ENCODE assay signal across 35 cellular contexts in genomic region chr16:71966932-71967331, GRCh38. TPM values are rescaled to one million over a fixed set of nuclear protein-coding genes. Genes with fewer than 3 reads are reported as not detected.
"Had no signal": no experiment of that assay in that cellular context is flagged by ENCODE, and none has a peak within 500 bp of the region (broad histone marks: within the 10 kb centered on the region; RNA-seq: fewer than 3 reads in every experiment).

No MANE protein-coding gene starts in this region.

- H3K27ac ChIP-seq: ascending aorta, cardiac muscle cell, PC-9, RWPE1, VCaP had no signal

- H3K27me3 Mint-ChIP-seq: activated naive CD4-positive, alpha-beta T cell treated with anti-CD3 and anti-CD28 coated beads, Interleukin-2, amount 50 U/mL, for 24 hours; activated T-helper 17 cell treated with anti-CD3 and anti-CD28 coated beads, Interleukin-2, amount 50 U/mL, for 72 hours had no signal

- H3K4me1 Mint-ChIP-seq: activated CD4-positive, alpha-beta T cell treated with anti-CD3 and anti-CD28 coated beads, Interleukin-2, amount 10 ng/mL, durations not matched to agents 24 days and 14 days; activated T-helper 17 cell treated with anti-CD3 and anti-CD28 coated beads, Interleukin-2, amount 50 U/mL, for 72 hours had no signal

- H3K4me1 ChIP-seq: ascending aorta had no signal

- H3K27ac Mint-ChIP-seq: activated CD4-positive, alpha-beta T cell treated with anti-CD3 and anti-CD28 coated beads, Interleukin-2, amount 10 ng/mL, durations not matched to agents 24 days and 14 days; activated CD8-positive, alpha-beta T cell treated with anti-CD3 and anti-CD28 coated beads for 36 hours; activated naive CD8-positive, alpha-beta T cell treated with anti-CD3 and anti-CD28 coated beads, Interleukin-2, amount 10 ng/mL, durations not matched to agents 7 days and 5 days; activated T-cell treated with anti-CD3 and anti-CD28 coated beads, Interleukin-2, amount 50 U/mL, for 72 hours; activated T-helper 17 cell treated with anti-CD3 and anti-CD28 coated beads, Interleukin-2, amount 50 U/mL, for 72 hours; T-cell had no signal

- H3K27me3 ChIP-seq: ascending aorta, cardiac muscle cell had no signal

- H3K36me3 ChIP-seq: ascending aorta, cardiac muscle cell had no signal

- DNase-seq: activated CD4-positive, alpha-beta T cell treated with anti-CD3 and anti-CD28 coated beads, Interleukin-2, amount 10 ng/mL, durations not matched to agents 24 days and 14 days; activated CD4-positive, alpha-beta T cell treated with anti-CD3 and anti-CD28 coated beads, Interleukin-2, amount 50 U/mL, for 4 hours; activated CD4-positive, CD25-positive, alpha-beta regulatory T cell; activated CD8-positive, alpha-beta T cell treated with anti-CD3 and anti-CD28 coated beads for 36 hours; activated effector memory CD4-positive, alpha-beta T cell treated with anti-CD3 and anti-CD28 coated beads, Interleukin-2, amount 50 U/mL, for 16 hours; activated naive CD4-positive, alpha-beta T cell; activated naive CD8-positive, alpha-beta T cell treated with anti-CD3 and anti-CD28 coated beads, Interleukin-2, amount 10 ng/mL, durations not matched to agents 7 days and 5 days; activated T-cell treated with anti-CD3 and anti-CD28 coated beads, Interleukin-2, amount 50 U/mL, for 1 hour; activated T-cell treated with anti-CD3 and anti-CD28 coated beads, Interleukin-2, amount 50 U/mL, for 72 hours; amygdala; Karpas-422; KBM-7; MM.1S; MV-4-11; NCI-H1092; NCI-H1436 treated with DMSO at 0.1 percent for 48 hours; NCI-H1694 treated with DMSO at 0.1 percent for 48 hours; NCI-H2029; NCI-H345; NCI-H524 treated with DMSO at 0.1 percent for 48 hours; PC-9; SIG-M5; T-cell; T-helper 2 cell; T-helper 9 cell had no signal

- H3K4me2 ChIP-seq: PC-9 had no signal

- H3K9me3 ChIP-seq: ascending aorta had no signal

- H3K4me3 Mint-ChIP-seq: activated CD4-positive, alpha-beta T cell treated with anti-CD3 and anti-CD28 coated beads, Interleukin-2, amount 10 ng/mL, durations not matched to agents 24 days and 14 days; activated CD8-positive, alpha-beta T cell treated with anti-CD3 and anti-CD28 coated beads for 36 hours; activated naive CD4-positive, alpha-beta T cell treated with anti-CD3 and anti-CD28 coated beads, Interleukin-2, amount 50 U/mL, for 24 hours; activated naive CD8-positive, alpha-beta T cell treated with anti-CD3 and anti-CD28 coated beads, Interleukin-2, amount 10 ng/mL, durations not matched to agents 7 days and 5 days; activated T-cell treated with anti-CD3 and anti-CD28 coated beads, Interleukin-2, amount 50 U/mL, for 72 hours; activated T-helper 17 cell treated with anti-CD3 and anti-CD28 coated beads, Interleukin-2, amount 50 U/mL, for 72 hours; T-cell had no signal

- H3K4me3 ChIP-seq: ascending aorta, cardiac muscle cell, PC-9 had no signal

- H2AFZ ChIP-seq: PC-9 had no signal

- H3K36me3 Mint-ChIP-seq: activated naive CD4-positive, alpha-beta T cell treated with anti-CD3 and anti-CD28 coated beads, Interleukin-2, amount 50 U/mL, for 24 hours; activated naive CD8-positive, alpha-beta T cell treated with anti-CD3 and anti-CD28 coated beads, Interleukin-2, amount 10 ng/mL, durations not matched to agents 7 days and 5 days; T-cell had no signal

- ATAC-seq: activated CD8-positive, alpha-beta T cell treated with anti-CD3 and anti-CD28 coated beads for 36 hours; activated T-cell treated with anti-CD3 and anti-CD28 coated beads, Interleukin-2, amount 50 U/mL, for 72 hours; activated T-helper 17 cell treated with anti-CD3 and anti-CD28 coated beads, Interleukin-2, amount 50 U/mL, for 72 hours; Right ventricle myocardium inferior; SK-N-SH treated with all-trans-retinoic acid at 6 μM for 48 hours; T-cell had no signal

RNA-seq across cellular contexts. Expression of gene PKD1L3, which starts 33.3 kb away (rescaled TPM):
- total RNA-seq: activated CD4-positive, alpha-beta T cell treated with anti-CD3 and anti-CD28 coated beads, Interleukin-2, amount 10 ng/mL, durations not matched to agents 24 days and 14 days; ascending aorta; cardiac muscle cell; NCI-H460; PC-9; SK-MEL-5 had no signal
- polyA plus RNA-seq: cardiac muscle cell had no signal
